Comparison of ENCODE assay signal across 20 cellular contexts in genomic region chr11:14364322-14364721, GRCh38. TPM values are rescaled to one million over a fixed set of nuclear protein-coding genes. Genes with fewer than 3 reads are reported as not detected.
DNase-seq lines count a peak whose midpoint lies in the region; ATAC-seq and TF ChIP-seq lines count a peak whose summit lies in the region.
"Had no signal": no experiment of that assay in that cellular context is flagged by ENCODE, and none has a peak within 500 bp of the region (broad histone marks: within the 10 kb centered on the region; RNA-seq: fewer than 3 reads in every experiment).

No MANE protein-coding gene starts in this region.

- no peaks in the 10 kb centered on the region for H3K9me3 Mint-ChIP-seq in osteocyte (ENCODE audit: unreplicated experiment)
- H3K9me3 Mint-ChIP-seq: CD4-positive, alpha-beta T cell had no signal

- H3K27me3 Mint-ChIP-seq in osteocyte (ENCODE audit: unreplicated experiment): no peaks in the 10 kb centered on the region
- H3K27me3 Mint-ChIP-seq: B cell; CD4-positive, alpha-beta T cell had no signal

- no peaks in the 10 kb centered on the region for H3K27me3 ChIP-seq in muscle layer of duodenum (ENCODE audit: low read depth, low read length)

- H3K27ac ChIP-seq in muscle layer of duodenum (ENCODE audit: low read length): peak overlapping the region; percentile 58
- H3K27ac ChIP-seq: RWPE1, SK-N-MC had no signal

- no peak overlapping the region for H3K4me3 ChIP-seq in muscle layer of duodenum (ENCODE audit: low read depth in 1 of 2, low read length in 2 of 2)
- H3K4me3 ChIP-seq: SK-N-MC had no signal

- peaks cover 12% of the 10 kb centered on the region for H3K4me1 Mint-ChIP-seq in osteocyte (ENCODE audit: unreplicated experiment)

- H3K36me3 Mint-ChIP-seq in osteocyte (ENCODE audit: unreplicated experiment): no peaks in the 10 kb centered on the region

- no peaks in the 10 kb centered on the region for H3K36me3 ChIP-seq in muscle layer of duodenum (ENCODE audit: control insufficient read depth in 1 of 2, insufficient read depth in 2 of 2, low read length in 2 of 2)

- DNase-seq in Ammon's horn (ENCODE audit: low spot score): peak; percentile 18
- peak; percentile 22 to 55 for DNase-seq in NCI-H187 (lab: John Stamatoyannopoulos, UW)
- DNase-seq in astrocyte of the hippocampus (ENCODE audit: low read depth, low spot score): peak; percentile 21
- no peak for DNase-seq in activated T-cell treated with anti-CD3 and anti-CD28 coated beads, Interleukin-2, amount 50 U/mL, for 48 hours
- DNase-seq in NCI-H1105 treated with DMSO at 0.1 percent for 48 hours (lab: John Stamatoyannopoulos, UW): no peak
- no peak for DNase-seq in osteocyte (ENCODE audit: extremely low spot score, unreplicated experiment)
- DNase-seq: ACHN; CD4-positive, alpha-beta T cell; DND-41; GF-D8; KBM-7; NCI-H1092; NCI-H1694; NCI-H2171 treated with DMSO at 0.1 percent for 48 hours; NCI-H524 treated with DMSO at 0.1 percent for 48 hours had no signal

- TF ChIP-seq CTCF in osteocyte (IDR thresholded peaks at IDR 0.05): no peak

- no peak overlapping the region for H3K4me3 Mint-ChIP-seq in osteocyte (ENCODE audit: unreplicated experiment)
- H3K4me3 Mint-ChIP-seq: B cell; CD4-positive, alpha-beta T cell had no signal

- no peaks in the 10 kb centered on the region for H3K4me1 ChIP-seq in muscle layer of duodenum (ENCODE audit: control insufficient read depth in 1 of 2, insufficient read depth in 2 of 2, low read length in 2 of 2)

- H3K27ac Mint-ChIP-seq in osteocyte (ENCODE audit: unreplicated experiment): no peak overlapping the region
- H3K27ac Mint-ChIP-seq: B cell; CD4-positive, alpha-beta T cell had no signal

- no peaks in the 10 kb centered on the region for H3K9me3 ChIP-seq in muscle layer of duodenum (ENCODE audit: control insufficient read depth in 1 of 2, low read length in 2 of 2)

- no peak for ATAC-seq in GM18511 (IDR thresholded peaks at IDR 0.05; ENCODE audit: unreplicated experiment)

RNA-seq across cellular contexts. Expression of gene RRAS2, which starts 5.3 kb away (rescaled TPM):
- 91.8 and 95.7 TPM in 2 replicates for total RNA-seq in osteocyte

Comparison
In these comparisons a context has a peak if more than half of its experiments do, and no peak if none do; other contexts are left out.
1. DNase-seq: peak in Ammon's horn (single experiment), NCI-H187 (2 of 2) and astrocyte of the hippocampus (single experiment); none in activated T-cell treated with anti-CD3 and anti-CD28 coated beads, Interleukin-2, amount 50 U/mL, for 48 hours (0 of 2), NCI-H1105 treated with DMSO at 0.1 percent for 48 hours (single experiment) and osteocyte (single experiment).